ENCODE assay signal across 14 cellular contexts in the genomic region with DNA sequence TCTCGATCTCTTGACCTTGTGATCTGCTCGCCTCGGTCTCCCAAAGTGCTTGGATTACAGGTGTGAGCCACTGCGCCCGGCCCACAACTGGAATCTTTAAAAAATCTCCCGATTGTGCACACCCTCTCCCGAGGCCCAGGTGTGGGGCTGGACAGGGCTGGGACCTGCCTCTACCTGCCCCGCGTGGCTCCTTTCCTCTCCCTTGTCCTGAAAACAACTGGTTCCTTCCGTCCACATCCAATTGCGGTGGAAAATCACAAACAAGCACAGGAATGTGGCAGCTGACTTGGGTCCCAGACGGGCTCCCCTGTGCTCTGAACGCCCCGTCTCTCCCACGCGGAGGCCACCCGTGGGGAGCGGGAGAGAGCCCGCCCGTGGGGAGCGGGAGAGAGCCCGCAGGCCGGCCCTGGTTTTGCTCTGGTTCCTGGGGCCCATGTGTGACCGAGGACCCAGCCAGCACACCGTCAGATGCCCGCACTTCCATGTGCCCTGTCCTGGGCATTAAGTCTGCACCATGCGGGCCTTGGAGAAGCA. TPM values are rescaled to one million over a fixed set of nuclear protein-coding genes. Genes with fewer than 3 reads are reported as not detected.
DNase-seq lines count a peak whose midpoint lies in the region; ATAC-seq and TF ChIP-seq lines count a peak whose summit lies in the region.
"Had no signal": no experiment of that assay in that cellular context is flagged by ENCODE, and none has a peak within 500 bp of the region (broad histone marks: within the 10 kb centered on the region; RNA-seq: fewer than 3 reads in every experiment).

No MANE protein-coding gene starts in this region.

- intact Hi-C loops in colonic mucosa (cut with DNase I) (no loop called here), spleen (cut with DNase I; ENCODE audit: low total_unique reads) (no loop called here)

- H3K36me3 Mint-ChIP-seq in GM23338 (ENCODE audit: low read depth) (no peaks in the 10 kb centered on the region; the same call in 2 of the 3 replicates), immature natural killer cell (no peaks in the 10 kb centered on the region)

- WGBS in mesodermal cell (ENCODE audit: insufficient coverage in 2 of 2), 2 experiments: 96 to 97% methylated on average over 14 to 27 of the region's 27 CpGs
- 94 to 95% (median 94%) methylated on average over 22 to 27 of the region's 27 CpGs for WGBS in spleen, 5 donors

- H3K4me3 ChIP-seq in GM23338 (no peak overlapping the region), colonic mucosa (no peak overlapping the region), mesodermal cell (ENCODE audit: extremely low read depth, insufficient read depth, low read length, poor library complexity, severe bottlenecking) (no peak overlapping the region), spleen (no peak overlapping the region), MG63 (no peak overlapping the region)

- peak overlapping the region; percentile 65; the same call in 1 of the 2 replicates for H3K27ac Mint-ChIP-seq in GM23338
- no peak overlapping the region for H3K27ac Mint-ChIP-seq in immature natural killer cell

- H3K27me3 ChIP-seq in GM23338 (ENCODE audit: insufficient read depth) (no peaks in the 10 kb centered on the region), colonic mucosa (no peaks in the 10 kb centered on the region), spleen (replicated peaks in 1 of 7) (peaks cover 0 to 16% (median 5%) of the 10 kb centered on the region in 7 donors), MG63 (no peaks in the 10 kb centered on the region)

- H2AFZ ChIP-seq in GM23338: no peak overlapping the region

- H3K4me1 ChIP-seq in GM23338 (ENCODE audit: insufficient read depth) (no peaks in the 10 kb centered on the region), colonic mucosa (no peaks in the 10 kb centered on the region), mesodermal cell (ENCODE audit: control insufficient read depth, insufficient read depth, low read length, poor library complexity, severe bottlenecking) (peaks cover 32% of the 10 kb centered on the region), spleen (peaks cover 12 to 89% (median 63%) of the 10 kb centered on the region in 6 donors)

- DNase-seq in GM23338 (ENCODE audit: low spot score) (no peak), colonic mucosa (no peak), spleen (no peak), immature natural killer cell (no peak), MG63 (no peak)
- DNase-seq in activated effector memory CD4-positive, alpha-beta T cell treated with anti-CD3 and anti-CD28 coated beads, Interleukin-2, amount 50 U/mL, for 16 hours: no peak
- DNase-seq in activated CD4-positive, alpha-beta T cell treated with anti-CD3 and anti-CD28 coated beads, Interleukin-2, amount 50 U/mL, for 48 hours: no peak
- DNase-seq: CD8-positive, alpha-beta memory T cell; effector memory CD8-positive, alpha-beta T cell; GF-D8; NCI-H1417 treated with DMSO at 0.1 percent for 48 hours; NCI-H524 treated with DMSO at 0.1 percent for 48 hours had no signal

- no peak for ATAC-seq in GM23338
- ATAC-seq: effector memory CD8-positive, alpha-beta T cell had no signal

- H3K27me3 Mint-ChIP-seq in GM23338 (ENCODE audit: insufficient read depth, low read depth, poor library complexity) (peaks cover 6% of the 10 kb centered on the region), immature natural killer cell (ENCODE audit: low read depth in 3 of 3) (peaks cover 2% of the 10 kb centered on the region in 3 donors)
- H3K27me3 Mint-ChIP-seq: CD8-positive, alpha-beta memory T cell; effector memory CD8-positive, alpha-beta T cell had no signal

- no peaks in the 10 kb centered on the region for H3K9me2 ChIP-seq in GM23338 (ENCODE audit: insufficient read depth)

- peak overlapping the region; percentile 26 to 37 for H3K9ac ChIP-seq in colonic mucosa (ENCODE audit: low read depth in 2 of 2, low read length in 2 of 2)

- H3K9me3 ChIP-seq in colonic mucosa: no peaks in the 10 kb centered on the region
- H3K9me3 ChIP-seq in mesodermal cell (ENCODE audit: control insufficient read depth, low read length): no peaks in the 10 kb centered on the region
- no peaks in the 10 kb centered on the region for H3K9me3 ChIP-seq in spleen
- no peaks in the 10 kb centered on the region for H3K9me3 ChIP-seq in MG63

- TF ChIP-seq CTCF in GM23338 (conservative IDR thresholded peaks at IDR 0.05; ENCODE audit: low read depth in 2 of 2): no peak
- TF ChIP-seq CTCF in colonic mucosa (IDR thresholded peaks at IDR 0.05): no peak
- no peak for TF ChIP-seq CTCF in spleen (IDR thresholded peaks at IDR 0.05 in 8 of 11, conservative IDR thresholded peaks at IDR 0.05 in 3 of 11)

- H3K4me2 ChIP-seq in GM23338: no peak overlapping the region

- H3F3A ChIP-seq in GM23338 (replicated peaks; ENCODE audit: low read depth): no peaks in the 10 kb centered on the region

- H3K4me3 Mint-ChIP-seq in GM23338 (no peak overlapping the region), immature natural killer cell (no peak overlapping the region)
- H3K4me3 Mint-ChIP-seq: effector memory CD8-positive, alpha-beta T cell had no signal

- TF ChIP-seq POLR2A in spleen (IDR thresholded peaks at IDR 0.05): no peak

- H3K79me2 ChIP-seq in GM23338 (replicated peaks; ENCODE audit: insufficient read depth): no peaks in the 10 kb centered on the region

- H3K36me3 ChIP-seq in GM23338 (ENCODE audit: insufficient read depth): no peaks in the 10 kb centered on the region
- no peaks in the 10 kb centered on the region for H3K36me3 ChIP-seq in colonic mucosa
- H3K36me3 ChIP-seq in mesodermal cell (ENCODE audit: control insufficient read depth, insufficient read depth, low read length): no peaks in the 10 kb centered on the region
- peaks cover 0 to 1% (median 0%) of the 10 kb centered on the region in 6 donors for H3K36me3 ChIP-seq in spleen
- no peaks in the 10 kb centered on the region for H3K36me3 ChIP-seq in MG63

- no peaks in the 10 kb centered on the region for H4K20me1 ChIP-seq in GM23338 (replicated peaks; ENCODE audit: insufficient read depth)

- peaks cover 2% of the 10 kb centered on the region; the same call in 1 of the 3 replicates for H3K4me1 Mint-ChIP-seq in GM23338
- H3K4me1 Mint-ChIP-seq in immature natural killer cell: peaks cover 10 to 28% of the 10 kb centered on the region in 2 donors

- H3K27ac ChIP-seq in GM23338 (ENCODE audit: low read depth): no peak overlapping the region
- peak overlapping the region; percentile 81 for H3K27ac ChIP-seq in colonic mucosa
- H3K27ac ChIP-seq in mesodermal cell (ENCODE audit: low read depth, low read length, severe bottlenecking): peak overlapping the region; percentile 64
- H3K27ac ChIP-seq in spleen: peak overlapping the region in 6 of 8 donors; percentile 49 to 95 (median 90)
- H3K27ac ChIP-seq: VCaP had no signal

- no peaks in the 10 kb centered on the region for H3K9me3 Mint-ChIP-seq in GM23338
- H3K9me3 Mint-ChIP-seq in immature natural killer cell: no peaks in the 10 kb centered on the region
- H3K9me3 Mint-ChIP-seq: CD8-positive, alpha-beta memory T cell; effector memory CD8-positive, alpha-beta T cell had no signal

TF ChIP-seq in GM23338, 12 proteins besides CTCF, POLR2A, EP300 and RAD21 (continues in another document):
- TF ChIP-seq JUNB (IDR thresholded peaks at IDR 0.05; ENCODE audit: unreplicated experiment) (no peak), POLR2AphosphoS5 (IDR thresholded peaks at IDR 0.05; ENCODE audit: low read depth) (no peak), EZH2 (IDR thresholded peaks at IDR 0.05; ENCODE audit: low read depth, unreplicated experiment) (no peak), EZH2phosphoT487 (IDR thresholded peaks at IDR 0.05; ENCODE audit: unreplicated experiment) (no peak), ZNF114 (CRISPR knock-in tag; IDR thresholded peaks at IDR 0.05) (no peak)

RNA-seq across cellular contexts. Expression of a gene that starts 3.0 kb away (rescaled TPM):
- 0.14 TPM in 1 of 2 replicates, not detected in the other for total RNA-seq in GM23338 (2014; rRNA removed; shearing (Covaris generic))
- 0.21 and 0.23 TPM in 2 replicates for polyA plus RNA-seq in GM23338 (2016; fragmentation: Nextera tagmentation; extraction: Ambion mirVana)
- 1 to 10 TPM; 2.9 to 5.0 TPM for total RNA-seq in colonic mucosa
- 16.4 TPM for polyA plus RNA-seq in mesodermal cell (2013, experiment 1 of 2)
- polyA plus RNA-seq in mesodermal cell (2013, experiment 2 of 2): 10.3 TPM
- total RNA-seq in spleen: 10 to 100 TPM; 12.6 to 47.1 (median 26.9) TPM
- 10 to 100 TPM; 10.1 to 21.0 (median 13.6) TPM for polyA plus RNA-seq in spleen
- polyA plus RNA-seq in immature natural killer cell: 10 to 100 TPM; 23.0 to 41.0 (median 38.3) TPM
- 1.7 TPM in 1 of 2 replicates, not detected in the other for total RNA-seq in MG63 (2014; rRNA removed; shearing (Covaris generic); ENCODE audit: low replicate concordance)

RNA-seq across cellular contexts. Expression of a gene that starts 37.3 kb away (rescaled TPM):
- total RNA-seq in GM23338 (2014; rRNA removed; shearing (Covaris generic)): 71.7 and 76.0 TPM in 2 replicates
- polyA plus RNA-seq in GM23338 (2016; fragmentation: Nextera tagmentation; extraction: Ambion mirVana) (45.4 and 49.8 TPM in 2 replicates), spleen (100 to 1,000 TPM in 1 of 3 donors, 10 to 100 TPM in 2; 60.3 to 110 (median 83.5) TPM), immature natural killer cell (10 to 100 TPM; 12.0 to 16.4 (median 12.3) TPM)
- total RNA-seq in colonic mucosa (10 to 100 TPM; 18.4 to 76.0 TPM), spleen (10 to 100 TPM; 28.5 to 64.2 (median 44.0) TPM)
- 34.4 TPM for polyA plus RNA-seq in mesodermal cell (2013, experiment 1 of 2)
- 23.8 TPM for polyA plus RNA-seq in mesodermal cell (2013, experiment 2 of 2)
- total RNA-seq in MG63 (2014; rRNA removed; shearing (Covaris generic); ENCODE audit: low replicate concordance): 21.2 and 48.7 TPM in 2 replicates

RNA-seq across cellular contexts. Expression of a gene that starts 41.7 kb away (rescaled TPM):
- total RNA-seq in GM23338 (2014; rRNA removed; shearing (Covaris generic)): not detected in 2 replicates
- polyA plus RNA-seq in GM23338 (2016; fragmentation: Nextera tagmentation; extraction: Ambion mirVana): not detected in 2 replicates
- not detected for total RNA-seq in colonic mucosa
- polyA plus RNA-seq in mesodermal cell (2013, experiment 1 of 2): not detected
- not detected for polyA plus RNA-seq in mesodermal cell (2013, experiment 2 of 2)
- under 1 TPM in 5 of 7 donors, not detected in 2; 0.23 to 0.85 (median 0.60) TPM for total RNA-seq in spleen
- under 1 TPM in 2 of 3 donors, not detected in 1; 0.03 to 0.19 TPM for polyA plus RNA-seq in spleen
- polyA plus RNA-seq in immature natural killer cell: not detected
- total RNA-seq in MG63 (2014; rRNA removed; shearing (Covaris generic); ENCODE audit: low replicate concordance): not detected in 2 replicates
- total RNA-seq: CD8-positive, alpha-beta memory T cell had no signal
- polyA plus RNA-seq: CD8-positive, alpha-beta memory T cell had no signal

RNA-seq across cellular contexts. Expression of a gene that starts 55.6 kb away (rescaled TPM):
- 35.9 and 53.8 TPM in 2 replicates for total RNA-seq in GM23338 (2014; rRNA removed; shearing (Covaris generic))
- polyA plus RNA-seq in GM23338 (2016; fragmentation: Nextera tagmentation; extraction: Ambion mirVana): 13.8 and 17.4 TPM in 2 replicates
- 10 to 100 TPM; 42.4 to 61.5 TPM for total RNA-seq in colonic mucosa
- polyA plus RNA-seq in mesodermal cell (2013, experiment 1 of 2): 46.9 TPM
- 34.1 TPM for polyA plus RNA-seq in mesodermal cell (2013, experiment 2 of 2)
- total RNA-seq in spleen: 100 to 1,000 TPM in 6 of 7 donors, 10 to 100 TPM in 1; 76.5 to 146 (median 127) TPM
- polyA plus RNA-seq in spleen: 100 to 1,000 TPM in 1 of 3 donors, 10 to 100 TPM in 2; 43.2 to 117 (median 59.6) TPM
- 10 to 100 TPM; 19.8 to 44.8 (median 21.5) TPM for polyA plus RNA-seq in immature natural killer cell
- 32.7 and 115 TPM in 2 replicates for total RNA-seq in MG63 (2014; rRNA removed; shearing (Covaris generic); ENCODE audit: low replicate concordance)
